ENCODE assay signal across 8 cellular contexts in genomic region chr4:26238782-26239647, GRCh38.
DNase-seq lines count a peak whose midpoint lies in the region; ATAC-seq and TF ChIP-seq lines count a peak whose summit lies in the region.

No MANE protein-coding gene starts in this region.

- peaks cover 14% of the 10 kb centered on the region for H3K4me1 Mint-ChIP-seq in activated T-cell treated with anti-CD3 and anti-CD28 coated beads, Interleukin-2, amount 50 U/mL, for 72 hours (ENCODE audit: low read depth)

- peaks cover 14% of the 10 kb centered on the region for H3K27me3 Mint-ChIP-seq in activated T-cell treated with anti-CD3 and anti-CD28 coated beads, Interleukin-2, amount 50 U/mL, for 72 hours (ENCODE audit: low read depth)

- H3K9me3 Mint-ChIP-seq in activated T-cell treated with anti-CD3 and anti-CD28 coated beads, Interleukin-2, amount 50 U/mL, for 72 hours, result no peaks in the 10 kb centered on the region

- no peaks in the 10 kb centered on the region for H3K36me3 Mint-ChIP-seq in activated T-cell treated with anti-CD3 and anti-CD28 coated beads, Interleukin-2, amount 50 U/mL, for 72 hours (ENCODE audit: insufficient read depth in 2 of 2)

- ATAC-seq in activated T-cell treated with anti-CD3 and anti-CD28 coated beads, Interleukin-2, amount 50 U/mL, for 72 hours (replicated peaks in 1 of 2), result no peak

- H3K4me3 Mint-ChIP-seq in activated T-cell treated with anti-CD3 and anti-CD28 coated beads, Interleukin-2, amount 50 U/mL, for 72 hours, result no peak overlapping the region

- DNase-seq in GM03348 (ENCODE audit: low spot score) (peak; percentile 36), NCI-H748 (lab: John Stamatoyannopoulos, UW; ENCODE audit: unreplicated experiment) (peak; percentile 95), fibroblast of peridontal ligament (ENCODE audit: extremely low read depth) (peak; percentile 85), pons (ENCODE audit: low spot score) (peak; percentile 99), T-helper 9 cell (no peak), GM10266 (ENCODE audit: extremely low spot score) (no peak)
- no peak for DNase-seq in stimulated activated CD4-positive, alpha-beta T cell treated with anti-CD3 and anti-CD28 coated beads, Interleukin-12 subunit alpha, Interleukin-12 subunit beta, amount 100 ng/mL, for 4 hours
- no peak for DNase-seq in activated T-cell treated with anti-CD3 and anti-CD28 coated beads, Interleukin-2, amount 50 U/mL, for 72 hours

- H3K27ac Mint-ChIP-seq in activated T-cell treated with anti-CD3 and anti-CD28 coated beads, Interleukin-2, amount 50 U/mL, for 72 hours, result no peak overlapping the region

- TF ChIP-seq CTCF in GM10266 (IDR thresholded peaks at IDR 0.05; ENCODE audit: control insufficient read depth, insufficient read depth, low read depth, missing control alignments), result no peak

Comparison
In these comparisons a context has a peak if more than half of its experiments do, and no peak if none do; other contexts are left out.
1. DNase-seq: peak in GM03348 (single experiment), NCI-H748 (single experiment), fibroblast of peridontal ligament (single experiment) and pons (single experiment); none in stimulated activated CD4-positive, alpha-beta T cell treated with anti-CD3 and anti-CD28 coated beads, Interleukin-12 subunit alpha, Interleukin-12 subunit beta, amount 100 ng/mL, for 4 hours (single experiment), T-helper 9 cell (single experiment), activated T-cell treated with anti-CD3 and anti-CD28 coated beads, Interleukin-2, amount 50 U/mL, for 72 hours (0 of 2) and GM10266 (single experiment).